In the genomic region with DNA sequence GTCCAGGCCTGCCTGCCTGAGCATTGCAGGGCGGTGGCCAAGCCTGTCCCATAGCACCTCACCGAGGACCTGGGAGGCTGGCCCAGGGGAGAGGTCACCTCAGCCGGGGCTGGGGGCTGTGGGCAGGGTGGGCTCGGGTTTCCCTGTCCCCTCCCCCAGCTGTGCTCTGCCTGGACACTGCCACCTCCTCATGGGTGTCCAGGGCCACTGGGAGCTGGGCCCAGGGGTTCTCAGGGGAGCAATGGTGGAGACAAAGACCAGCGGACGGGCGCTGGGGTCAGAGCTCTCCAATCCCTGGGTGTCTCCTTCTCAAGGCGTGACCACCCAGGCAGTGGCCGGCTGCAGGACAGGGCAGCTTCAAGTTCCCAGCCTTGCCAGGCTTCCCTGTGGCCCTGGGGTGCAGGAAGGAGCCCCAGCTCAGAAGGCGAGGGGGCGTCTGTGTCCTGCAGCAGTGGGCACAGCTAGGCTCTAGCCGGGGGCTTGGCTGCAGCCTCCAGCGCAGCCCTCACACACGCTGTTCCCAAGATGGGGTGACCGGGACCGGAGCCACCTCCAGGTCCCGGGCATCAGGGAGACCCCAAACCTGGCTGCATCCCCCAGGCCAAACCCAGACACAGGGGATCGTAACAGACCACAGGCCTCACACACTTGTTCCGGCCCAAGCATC, we compare ENCODE assay signal across 1 cellular context.
A peak's percentile ranks its signal among the peaks of the same experiment; 100 is the strongest.
TF ChIP-seq lines count a peak whose summit lies in the region.

No MANE protein-coding gene starts in this region.

TF ChIP-seq in K562, 482 proteins besides CTCF, POLR2A, EP300 and RAD21:
- TF ChIP-seq ELF1 (tag; IDR thresholded peaks at IDR 0.05) (no peak), NCOA1 (IDR thresholded peaks at IDR 0.05; ENCODE audit: low read depth) (no peak), ZEB2 (IDR thresholded peaks at IDR 0.05) (no peak), NR2F6 (CRISPR knock-in tag; IDR thresholded peaks at IDR 0.05) (no peak), SOX6 (IDR thresholded peaks at IDR 0.05) (no peak)
- TF ChIP-seq, protein P1, sequence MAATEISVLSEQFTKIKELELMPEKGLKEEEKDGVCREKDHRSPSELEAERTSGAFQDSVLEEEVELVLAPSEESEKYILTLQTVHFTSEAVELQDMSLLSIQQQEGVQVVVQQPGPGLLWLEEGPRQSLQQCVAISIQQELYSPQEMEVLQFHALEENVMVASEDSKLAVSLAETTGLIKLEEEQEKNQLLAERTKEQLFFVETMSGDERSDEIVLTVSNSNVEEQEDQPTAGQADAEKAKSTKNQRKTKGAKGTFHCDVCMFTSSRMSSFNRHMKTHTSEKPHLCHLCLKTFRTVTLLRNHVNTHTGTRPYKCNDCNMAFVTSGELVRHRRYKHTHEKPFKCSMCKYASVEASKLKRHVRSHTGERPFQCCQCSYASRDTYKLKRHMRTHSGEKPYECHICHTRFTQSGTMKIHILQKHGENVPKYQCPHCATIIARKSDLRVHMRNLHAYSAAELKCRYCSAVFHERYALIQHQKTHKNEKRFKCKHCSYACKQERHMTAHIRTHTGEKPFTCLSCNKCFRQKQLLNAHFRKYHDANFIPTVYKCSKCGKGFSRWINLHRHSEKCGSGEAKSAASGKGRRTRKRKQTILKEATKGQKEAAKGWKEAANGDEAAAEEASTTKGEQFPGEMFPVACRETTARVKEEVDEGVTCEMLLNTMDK (IDR thresholded peaks at IDR 0.05; ENCODE audit: borderline replicate concordance, insufficient read depth, low read depth, low read length, poor library complexity, severe bottlenecking), result no peak
- TF ChIP-seq, protein P2, sequence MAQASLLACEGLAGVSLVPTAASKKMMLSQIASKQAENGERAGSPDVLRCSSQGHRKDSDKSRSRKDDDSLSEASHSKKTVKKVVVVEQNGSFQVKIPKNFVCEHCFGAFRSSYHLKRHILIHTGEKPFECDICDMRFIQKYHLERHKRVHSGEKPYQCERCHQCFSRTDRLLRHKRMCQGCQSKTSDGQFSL (CRISPR knock-in tag; IDR thresholded peaks at IDR 0.05), result 0 out of 2 replicates have a peak, but pooled peaks have one; percentile 2
- TF ChIP-seq, protein P2 (tag; IDR thresholded peaks at IDR 0.05), result no peak
TF ChIP-seq in K562: peak in this region for 1.
